Comparison of ENCODE assay signal across 28 cellular contexts in the genomic region with DNA sequence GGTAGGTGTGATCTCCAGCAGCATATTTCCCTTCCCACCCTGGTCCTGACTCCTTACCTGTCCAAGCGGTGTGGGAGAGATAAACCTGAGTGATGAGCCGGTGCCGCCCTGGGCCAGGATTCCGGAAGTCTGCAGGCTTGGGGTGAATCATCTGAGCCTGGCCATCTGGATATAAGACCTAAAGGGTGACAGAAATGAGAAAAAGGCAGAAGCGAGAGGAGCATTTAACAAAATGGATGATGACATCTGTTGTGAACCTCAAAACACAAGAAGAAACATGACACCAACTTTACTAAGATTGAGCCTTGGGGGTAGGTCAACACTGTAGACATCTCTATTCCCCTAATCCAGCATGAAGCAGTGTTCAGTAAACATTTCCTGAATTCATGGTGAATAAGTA.
DNase-seq lines count a peak whose midpoint lies in the region; ATAC-seq, FAIRE-seq and TF ChIP-seq lines count a peak whose summit lies in the region.
"Had no signal": no experiment of that assay in that cellular context is flagged by ENCODE, and none has a peak within 500 bp of the region (broad histone marks: within the 10 kb centered on the region; RNA-seq: fewer than 3 reads in every experiment).

No MANE protein-coding gene starts in this region.

- H3K36me3 Mint-ChIP-seq in activated naive CD8-positive, alpha-beta T cell = peaks cover 6% of the 10 kb centered on the region
- peaks cover 12% of the 10 kb centered on the region for H3K36me3 Mint-ChIP-seq in activated naive CD8-positive, alpha-beta T cell treated with anti-CD3 and anti-CD28 coated beads, Interleukin-2, amount 50 U/mL, for 24 hours (ENCODE audit: low read depth)

- H3K27ac Mint-ChIP-seq in activated naive CD8-positive, alpha-beta T cell = peak overlapping the region; percentile 50
- no peak overlapping the region for H3K27ac Mint-ChIP-seq in activated naive CD8-positive, alpha-beta T cell treated with anti-CD3 and anti-CD28 coated beads, Interleukin-2, amount 50 U/mL, for 24 hours
- H3K27ac Mint-ChIP-seq: activated CD4-positive, alpha-beta memory T cell treated with anti-CD3 and anti-CD28 coated beads for 36 hours; activated naive CD8-positive, alpha-beta T cell treated with anti-CD3 and anti-CD28 coated beads for 36 hours; activated T-helper 17 cell treated with anti-CD3 and anti-CD28 coated beads, Interleukin-2, amount 50 U/mL, for 72 hours; T-cell had no signal

- TF ChIP-seq CTCF in fibroblast of villous mesenchyme (IDR thresholded peaks at IDR 0.05; ENCODE audit: insufficient read depth, low read depth, low read length) = no peak

- DNase-seq in activated naive CD8-positive, alpha-beta T cell treated with anti-CD3 and anti-CD28 coated beads, Interleukin-2, amount 50 U/mL, for 24 hours = no peak
- DNase-seq in RPMI7951 (ENCODE audit: low read depth) = peak; percentile 38
- DNase-seq in fibroblast of villous mesenchyme (ENCODE audit: low read depth) = peak; percentile 30
- no peak for DNase-seq in urothelium cell line (ENCODE audit: low spot score)
- no peak for DNase-seq in D341Med (ENCODE audit: low spot score)
- no peak for DNase-seq in SK-N-DZ (ENCODE audit: low spot score)
- DNase-seq: 8988T; activated CD4-positive, alpha-beta memory T cell treated with anti-CD3 and anti-CD28 coated beads for 36 hours; activated CD8-positive, alpha-beta memory T cell treated with anti-CD3 and anti-CD28 coated beads, Interleukin-2, amount 50 U/mL, for 4 hours; activated naive CD8-positive, alpha-beta T cell treated with anti-CD3 and anti-CD28 coated beads for 36 hours; DMS79; hippocampal formation; mesendoderm; NCI-H1694; NCI-H526; SHP77 treated with DMSO at 0.1 percent for 48 hours; stimulated activated CD4-positive, alpha-beta T cell treated with anti-CD3 and anti-CD28 coated beads, Interleukin-1b, Interleukin-23, amount 100 ng/mL, for 48 hours; stimulated activated CD8-positive, alpha-beta memory T cell treated with anti-CD3 and anti-CD28 coated beads, Interleukin-4, amount 100 ng/mL, for 48 hours; stomach; T-cell; thyroid gland had no signal

- H3K9me3 Mint-ChIP-seq in activated naive CD8-positive, alpha-beta T cell (ENCODE audit: low read depth) = no peaks in the 10 kb centered on the region
- no peaks in the 10 kb centered on the region for H3K9me3 Mint-ChIP-seq in activated naive CD8-positive, alpha-beta T cell treated with anti-CD3 and anti-CD28 coated beads, Interleukin-2, amount 50 U/mL, for 24 hours
- H3K9me3 Mint-ChIP-seq: activated CD4-positive, alpha-beta memory T cell treated with anti-CD3 and anti-CD28 coated beads for 36 hours; activated naive CD8-positive, alpha-beta T cell treated with anti-CD3 and anti-CD28 coated beads for 36 hours; activated T-helper 17 cell treated with anti-CD3 and anti-CD28 coated beads, Interleukin-2, amount 50 U/mL, for 72 hours; central memory CD8-positive, alpha-beta T cell; T-cell had no signal

- no peak overlapping the region for H3K4me3 Mint-ChIP-seq in activated naive CD8-positive, alpha-beta T cell
- H3K4me3 Mint-ChIP-seq in activated naive CD8-positive, alpha-beta T cell treated with anti-CD3 and anti-CD28 coated beads, Interleukin-2, amount 50 U/mL, for 24 hours = no peak overlapping the region
- H3K4me3 Mint-ChIP-seq: activated CD4-positive, alpha-beta memory T cell treated with anti-CD3 and anti-CD28 coated beads for 36 hours; activated naive CD8-positive, alpha-beta T cell treated with anti-CD3 and anti-CD28 coated beads for 36 hours; activated T-helper 17 cell treated with anti-CD3 and anti-CD28 coated beads, Interleukin-2, amount 50 U/mL, for 72 hours; central memory CD8-positive, alpha-beta T cell; T-cell had no signal

- H3K4me1 Mint-ChIP-seq in activated naive CD8-positive, alpha-beta T cell (ENCODE audit: low read depth) = peaks cover 2% of the 10 kb centered on the region
- H3K4me1 Mint-ChIP-seq in activated naive CD8-positive, alpha-beta T cell treated with anti-CD3 and anti-CD28 coated beads, Interleukin-2, amount 50 U/mL, for 24 hours = peaks cover 1% of the 10 kb centered on the region

- FAIRE-seq in urothelium cell line (lab: Jason Lieb, UNC) = peak; percentile 74
- FAIRE-seq: endometrium, GM18507 had no signal

- no peak for ATAC-seq in activated naive CD8-positive, alpha-beta T cell treated with anti-CD3 and anti-CD28 coated beads, Interleukin-2, amount 50 U/mL, for 24 hours
- ATAC-seq in GM21515 (IDR thresholded peaks at IDR 0.05; ENCODE audit: unreplicated experiment) = no peak
- ATAC-seq: activated T-helper 17 cell treated with anti-CD3 and anti-CD28 coated beads, Interleukin-2, amount 50 U/mL, for 72 hours; T-cell had no signal

- no peaks in the 10 kb centered on the region for H3K27me3 Mint-ChIP-seq in activated naive CD8-positive, alpha-beta T cell
- H3K27me3 Mint-ChIP-seq in activated naive CD8-positive, alpha-beta T cell treated with anti-CD3 and anti-CD28 coated beads, Interleukin-2, amount 50 U/mL, for 24 hours = no peaks in the 10 kb centered on the region
- H3K27me3 Mint-ChIP-seq: activated CD4-positive, alpha-beta memory T cell treated with anti-CD3 and anti-CD28 coated beads for 36 hours; activated naive CD8-positive, alpha-beta T cell treated with anti-CD3 and anti-CD28 coated beads for 36 hours; activated T-helper 17 cell treated with anti-CD3 and anti-CD28 coated beads, Interleukin-2, amount 50 U/mL, for 72 hours; central memory CD8-positive, alpha-beta T cell; T-cell had no signal

- H3K4me3 ChIP-seq in fibroblast of villous mesenchyme (ENCODE audit: low read depth, low read length) = no peak overlapping the region
- H3K4me3 ChIP-seq: skin epidermis, stomach, thyroid gland had no signal

Comparison
In these comparisons a context has a peak if more than half of its experiments do, and no peak if none do; other contexts are left out.
1. DNase-seq: peak in RPMI7951 (single experiment) and fibroblast of villous mesenchyme (single experiment); none in activated naive CD8-positive, alpha-beta T cell treated with anti-CD3 and anti-CD28 coated beads, Interleukin-2, amount 50 U/mL, for 24 hours (single experiment), urothelium cell line (single experiment), D341Med (single experiment) and SK-N-DZ (single experiment).